ENCODE assay signal across 8 cellular contexts in the genomic region with DNA sequence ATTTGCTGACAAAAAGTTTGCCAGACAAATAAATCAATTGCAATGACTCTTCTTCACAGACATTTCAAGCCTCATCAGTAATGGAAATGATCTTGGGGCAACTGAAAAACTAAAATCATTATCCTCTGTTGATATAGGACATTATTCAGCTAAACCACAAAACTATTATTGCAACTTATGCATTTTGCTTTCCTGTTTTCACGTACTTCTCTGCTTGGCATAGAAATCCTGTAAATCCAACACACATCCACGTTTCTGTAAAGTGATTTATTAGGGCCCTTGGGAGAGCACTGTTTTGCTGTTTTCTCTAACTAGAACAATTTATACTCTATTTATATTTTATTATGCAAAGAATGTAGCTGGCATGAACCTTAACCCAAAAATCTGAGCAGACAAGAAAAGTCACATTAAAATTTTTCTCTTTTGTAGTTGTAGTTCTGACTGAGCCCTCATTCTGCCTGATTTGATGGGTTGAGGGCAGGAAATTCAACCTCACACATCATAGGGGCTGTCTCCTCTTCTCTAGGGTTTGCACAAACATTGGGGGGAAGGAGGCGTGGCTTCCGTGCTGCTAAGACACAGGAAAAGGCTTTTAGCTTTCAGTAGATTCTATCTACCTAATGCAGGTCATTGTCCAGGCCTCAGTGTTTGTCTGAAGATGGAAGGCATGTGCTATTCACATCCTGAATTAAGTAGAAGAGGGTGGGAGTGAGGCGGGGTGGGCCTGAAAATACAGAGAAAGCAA. TPM values are rescaled to one million over a fixed set of nuclear protein-coding genes. Genes with fewer than 3 reads are reported as not detected.
DNase-seq lines count a peak whose midpoint lies in the region; FAIRE-seq and TF ChIP-seq lines count a peak whose summit lies in the region.

No MANE protein-coding gene starts in this region.

- POLR2A ChIA-PET in Caco-2 (lab: Charles Lee), result no interaction called here

- H3K4me1 ChIP-seq in endodermal cell (ENCODE audit: control insufficient read depth, insufficient read depth, low read length) (no peaks in the 10 kb centered on the region), Caco-2 (peaks cover 7% of the 10 kb centered on the region; the same call in 1 of the 2 replicates)

- H3K4me3 Mint-ChIP-seq in endodermal cell (no peak overlapping the region), Caco-2 (ENCODE audit: unreplicated experiment) (no peak overlapping the region)

- peak overlapping the region; percentile 71 for H3K27ac Mint-ChIP-seq in endodermal cell
- no peak overlapping the region for H3K27ac Mint-ChIP-seq in Caco-2 (ENCODE audit: unreplicated experiment)

- H3K27me3 Mint-ChIP-seq in endodermal cell (ENCODE audit: insufficient read depth) (no peaks in the 10 kb centered on the region), Caco-2 (ENCODE audit: insufficient read depth, unreplicated experiment) (no peaks in the 10 kb centered on the region)

- H3K36me3 Mint-ChIP-seq in endodermal cell (ENCODE audit: low read depth) (no peaks in the 10 kb centered on the region), Caco-2 (ENCODE audit: insufficient read depth, unreplicated experiment) (peaks cover 4% of the 10 kb centered on the region)

- H3K4me3 ChIP-seq in Jurkat, Clone E6-1 (ENCODE audit: low read length), result no peak overlapping the region; the same call in 1 of the 2 replicates
- H3K4me3 ChIP-seq in endodermal cell (ENCODE audit: low read length) (no peak overlapping the region), Caco-2 (ENCODE audit: low read depth, low read length) (no peak overlapping the region)

- no peak overlapping the region for H3K27ac ChIP-seq in endodermal cell (ENCODE audit: low read depth, low read length)

- BruUV-seq in Caco-2 (replicated peaks; lab: Mats Ljungman, UMichigan), result no TSS peak

- WGBS in endodermal cell (ENCODE audit: insufficient coverage in 1 of 2, insufficient read length in 1 of 2), 2 experiments, result 80 to 89% methylated on average over 1 to 4 of the region's 5 CpGs

- CTCF ChIA-PET in Caco-2 (lab: Charles Lee), result interaction anchor here (0.6 kb wide), 1 partner anchor 18 kb away, joined by 3 read pairs; no protein-coding TSS in a partner anchor

- H3K27me3 ChIP-seq in endodermal cell (ENCODE audit: control insufficient read depth, insufficient read depth, low read length, poor library complexity, severe bottlenecking), result no peaks in the 10 kb centered on the region
- no peaks in the 10 kb centered on the region for H3K27me3 ChIP-seq in Caco-2 (replicated peaks; ENCODE audit: control insufficient read depth, insufficient read depth, low read length)

- no peaks in the 10 kb centered on the region for H3K9me3 ChIP-seq in endodermal cell (ENCODE audit: control insufficient read depth, low read length)
- no peaks in the 10 kb centered on the region for H3K9me3 ChIP-seq in Caco-2

- no peak for FAIRE-seq in GM19239 (lab: Jason Lieb, UNC)

- TF ChIP-seq CTCF in endodermal cell (conservative IDR thresholded peaks at IDR 0.05) (no peak), Caco-2 (IDR thresholded peaks at IDR 0.05; ENCODE audit: insufficient read depth in 1 of 2, low read depth in 1 of 2, low read length in 1 of 2, severe bottlenecking in 1 of 2, unreplicated experiment in 1 of 2) (no peak)

- H3K4me1 Mint-ChIP-seq in endodermal cell, result peaks cover 3% of the 10 kb centered on the region
- no peaks in the 10 kb centered on the region for H3K4me1 Mint-ChIP-seq in Caco-2 (ENCODE audit: low read depth, unreplicated experiment)

- H3K36me3 ChIP-seq in endodermal cell (ENCODE audit: control insufficient read depth, insufficient read depth, low read length) (no peaks in the 10 kb centered on the region), Caco-2 (ENCODE audit: control insufficient read depth, insufficient read depth, low read length) (no peaks in the 10 kb centered on the region)

- no peak overlapping the region for H3K9ac ChIP-seq in endodermal cell (ENCODE audit: extremely low read depth, low read length, poor library complexity, severe bottlenecking)

- intact Hi-C loops in Caco-2 (cut with micrococcal nuclease; ENCODE audit: unreplicated experiment), result no loop called here

- DNase-seq in Jurkat, Clone E6-1 (ENCODE audit: low read depth, low spot score), result peak; percentile 86
- peak; percentile 47 to 55 for DNase-seq in activated CD4-positive, alpha-beta T cell treated with anti-CD3 and anti-CD28 coated beads, Interleukin-2, amount 50 U/mL, for 48 hours
- peak; percentile 54 for DNase-seq in endodermal cell
- peak; percentile 5 for DNase-seq in stimulated activated CD8-positive, alpha-beta memory T cell treated with anti-CD3 and anti-CD28 coated beads, Interleukin-12 subunit alpha, Interleukin-12 subunit beta, amount 100 ng/mL, for 24 hours (ENCODE audit: extremely low read depth)
- DNase-seq in OCI-M1 (lab: John Stamatoyannopoulos, UW), result no peak
- DNase-seq in DMS 273 treated with DMSO at 0.1 percent for 48 hours (lab: John Stamatoyannopoulos, UW), result no peak
- DNase-seq in Caco-2, result no peak
- no peak for DNase-seq in GM19239 (ENCODE audit: insufficient read length, low spot score)

- H3K9me3 Mint-ChIP-seq in endodermal cell, result no peaks in the 10 kb centered on the region
- H3K9me3 Mint-ChIP-seq in Caco-2 (ENCODE audit: unreplicated experiment), result no peaks in the 10 kb centered on the region

RNA-seq across cellular contexts. Expression of gene NUP107, which starts 11.5 kb away (rescaled TPM):
- 157 TPM for polyA plus RNA-seq in Jurkat, Clone E6-1 (2012; ENCODE audit: insufficient read depth, insufficient read length)
- 100 to 1,000 TPM; 116 to 130 TPM for total RNA-seq in endodermal cell
- 111 TPM for polyA plus RNA-seq in endodermal cell (2013, experiment 1 of 2)
- 108 TPM for polyA plus RNA-seq in endodermal cell (2013, experiment 2 of 2)
- total RNA-seq in Caco-2 (2022), result 119 and 125 TPM in 2 replicates

Comparison
In these comparisons a context has a peak if more than half of its experiments do, and no peak if none do; other contexts are left out.
1. DNase-seq: peak in Jurkat, Clone E6-1 (single experiment), activated CD4-positive, alpha-beta T cell treated with anti-CD3 and anti-CD28 coated beads, Interleukin-2, amount 50 U/mL, for 48 hours (2 of 2), endodermal cell (single experiment) and stimulated activated CD8-positive, alpha-beta memory T cell treated with anti-CD3 and anti-CD28 coated beads, Interleukin-12 subunit alpha, Interleukin-12 subunit beta, amount 100 ng/mL, for 24 hours (single experiment); none in OCI-M1 (single experiment), DMS 273 treated with DMSO at 0.1 percent for 48 hours (single experiment), Caco-2 (0 of 2) and GM19239 (single experiment).